In genomic region chr2:207184348-207184747, GRCh38 we compare ENCODE assay signal across 22 cellular contexts. TPM values are rescaled to one million over a fixed set of nuclear protein-coding genes. Genes with fewer than 3 reads are reported as not detected.
DNase-seq lines count a peak whose midpoint lies in the region; ATAC-seq and TF ChIP-seq lines count a peak whose summit lies in the region.
"Had no signal": no experiment of that assay in that cellular context is flagged by ENCODE, and none has a peak within 500 bp of the region (broad histone marks: within the 10 kb centered on the region; RNA-seq: fewer than 3 reads in every experiment).

No MANE protein-coding gene starts in this region.

- H3K4me3 Mint-ChIP-seq in stimulated activated naive B cell treated with anti-CD40 and anti-IgM and Interleukin-4, amounts not matched to agents 10 μg/mL and 1 μg/mL and 100 μg/mL, for 72 hours = no peak overlapping the region
- H3K4me3 Mint-ChIP-seq: activated CD4-positive, alpha-beta memory T cell treated with anti-CD3 and anti-CD28 coated beads, Interleukin-2, amount 10 ng/mL, durations not matched to agents 7 days and 5 days; CD4-positive, alpha-beta memory T cell; T-cell had no signal

- H3K36me3 ChIP-seq in MG63 = no peaks in the 10 kb centered on the region
- H3K36me3 ChIP-seq: adrenal gland, gastrocnemius medialis, ovary, tibial artery had no signal

- H3K27me3 ChIP-seq in MG63 = no peaks in the 10 kb centered on the region
- H3K27me3 ChIP-seq: adrenal gland, gastrocnemius medialis, ovary, tibial artery had no signal

- H3K4me3 ChIP-seq in MG63 (no peak overlapping the region), epithelial cell of esophagus (ENCODE audit: low read length) (no peak overlapping the region)
- H3K4me3 ChIP-seq: adrenal gland, gastrocnemius medialis, ovary, skin epidermis, tibial artery had no signal

- peaks cover 4% of the 10 kb centered on the region; the same call in 1 of the 2 replicates for H3K9me3 ChIP-seq in MG63
- H3K9me3 ChIP-seq: adrenal gland, gastrocnemius medialis, ovary, tibial artery had no signal

- no peak for TF ChIP-seq CTCF in epithelial cell of esophagus (IDR thresholded peaks at IDR 0.05; ENCODE audit: insufficient read depth, low read depth, low read length, missing control alignments)

- peak; percentile 3 for DNase-seq in activated CD4-positive, alpha-beta T cell treated with anti-CD3 and anti-CD28 coated beads for 48 hours
- DNase-seq in activated CD4-positive, alpha-beta T cell treated with anti-CD3 and anti-CD28 coated beads for 1 hour = no peak
- DNase-seq in MG63 (peak; percentile 48), epithelial cell of esophagus (ENCODE audit: low read depth) (peak; percentile 60), NOMO-1 treated with DMSO at 0.1 percent for 48 hours (lab: John Stamatoyannopoulos, UW; ENCODE audit: unreplicated experiment) (no peak)
- no peak for DNase-seq in stimulated activated naive B cell treated with anti-CD40 and anti-IgM and Interleukin-4, amounts not matched to agents 10 μg/mL and 1 μg/mL and 100 μg/mL, for 72 hours
- DNase-seq in stimulated activated CD8-positive, alpha-beta memory T cell treated with anti-CD3 and anti-CD28 coated beads, Interleukin-4, amount 100 ng/mL, for 48 hours = no peak
- DNase-seq in stimulated activated CD4-positive, alpha-beta T cell treated with anti-CD3 and anti-CD28 coated beads, Interleukin-4, amount 100 ng/mL, for 24 hours = no peak
- DNase-seq: activated CD4-positive, alpha-beta memory T cell treated with anti-CD3 and anti-CD28 coated beads, Interleukin-2, amount 10 ng/mL, durations not matched to agents 7 days and 5 days; adrenal gland; CD4-positive, alpha-beta memory T cell; DMS79 treated with DMSO at 0.1 percent for 48 hours; gastrocnemius medialis; NCI-H187 treated with DMSO at 0.1 percent for 48 hours; NCI-H446; ovary; stimulated activated CD4-positive, alpha-beta T cell treated with anti-CD3 and anti-CD28 coated beads, Interleukin-4, amount 100 ng/mL, for 1 hour; T-cell; tibial artery had no signal

- peaks cover 7% of the 10 kb centered on the region in 2 donors for H3K4me1 Mint-ChIP-seq in stimulated activated naive B cell treated with anti-CD40 and anti-IgM and Interleukin-4, amounts not matched to agents 10 μg/mL and 1 μg/mL and 100 μg/mL, for 72 hours
- H3K4me1 Mint-ChIP-seq: CD4-positive, alpha-beta memory T cell; T-cell had no signal

- H3K27ac Mint-ChIP-seq in stimulated activated naive B cell treated with anti-CD40 and anti-IgM and Interleukin-4, amounts not matched to agents 10 μg/mL and 1 μg/mL and 100 μg/mL, for 72 hours = peak overlapping the region; percentile 66
- H3K27ac Mint-ChIP-seq: activated CD4-positive, alpha-beta memory T cell treated with anti-CD3 and anti-CD28 coated beads, Interleukin-2, amount 10 ng/mL, durations not matched to agents 7 days and 5 days; activated T-helper 2 cell treated with anti-CD3 and anti-CD28 coated beads, Interferon-gamma antibody, Interleukin-2, Interleukin-4, amounts not matched to agents 10 μg/mL and 5 μg/mL and 100 μg/mL, durations not matched to agents 14 hours and 24 hours and 36 hours; CD4-positive, alpha-beta memory T cell; T-cell had no signal

- H3K36me3 Mint-ChIP-seq in stimulated activated naive B cell treated with anti-CD40 and anti-IgM and Interleukin-4, amounts not matched to agents 10 μg/mL and 1 μg/mL and 100 μg/mL, for 72 hours = peaks cover 3 to 6% of the 10 kb centered on the region in 2 donors

- ATAC-seq in stimulated activated naive B cell treated with anti-CD40 and anti-IgM and Interleukin-4, amounts not matched to agents 10 μg/mL and 1 μg/mL and 100 μg/mL, for 72 hours (replicated peaks) = peak in 1 of 2 donors; percentile 45
- ATAC-seq: gastrocnemius medialis, Right ventricle myocardium inferior, T-cell had no signal

- H3K27me3 Mint-ChIP-seq in stimulated activated naive B cell treated with anti-CD40 and anti-IgM and Interleukin-4, amounts not matched to agents 10 μg/mL and 1 μg/mL and 100 μg/mL, for 72 hours = no peaks in the 10 kb centered on the region

- H3K9me3 Mint-ChIP-seq in stimulated activated naive B cell treated with anti-CD40 and anti-IgM and Interleukin-4, amounts not matched to agents 10 μg/mL and 1 μg/mL and 100 μg/mL, for 72 hours = peaks cover 4 to 8% of the 10 kb centered on the region in 2 donors

RNA-seq across cellular contexts. Expression of gene KLF7, which starts 18.6 kb away (rescaled TPM):
- 6.0 and 7.2 TPM in 2 replicates for total RNA-seq in MG63 (2014; rRNA removed; shearing (Covaris generic); ENCODE audit: low replicate concordance)

Comparison
In these comparisons a context has a peak if more than half of its experiments do, and no peak if none do; other contexts are left out.
1. DNase-seq: peak in activated CD4-positive, alpha-beta T cell treated with anti-CD3 and anti-CD28 coated beads for 48 hours (single experiment), MG63 (single experiment) and epithelial cell of esophagus (single experiment); none in activated CD4-positive, alpha-beta T cell treated with anti-CD3 and anti-CD28 coated beads for 1 hour (single experiment), stimulated activated naive B cell treated with anti-CD40 and anti-IgM and Interleukin-4, amounts not matched to agents 10 μg/mL and 1 μg/mL and 100 μg/mL, for 72 hours (single experiment), stimulated activated CD8-positive, alpha-beta memory T cell treated with anti-CD3 and anti-CD28 coated beads, Interleukin-4, amount 100 ng/mL, for 48 hours (single experiment), stimulated activated CD4-positive, alpha-beta T cell treated with anti-CD3 and anti-CD28 coated beads, Interleukin-4, amount 100 ng/mL, for 24 hours (single experiment) and NOMO-1 treated with DMSO at 0.1 percent for 48 hours (single experiment).